ENCODE assay signal across 15 cellular contexts in genomic region chr3:127489357-127489756, GRCh38.
DNase-seq lines count a peak whose midpoint lies in the region; ATAC-seq, FAIRE-seq and TF ChIP-seq lines count a peak whose summit lies in the region.
"Had no signal": no experiment of that assay in that cellular context is flagged by ENCODE, and none has a peak within 500 bp of the region (broad histone marks: within the 10 kb centered on the region; RNA-seq: fewer than 3 reads in every experiment).

No MANE protein-coding gene starts in this region.

- no peak overlapping the region for H2AFZ ChIP-seq in H1 (ENCODE audit: low read length)

- H2AK5ac ChIP-seq in H1 (ENCODE audit: low read depth, low read length), result no peak overlapping the region

- 88% methylated on average over 5 of the region's 5 CpGs; no CpG with 5 or more reads in 1 of the 2 experiments for WGBS in H1 (ENCODE audit: extremely low coverage in 1 of 2, insufficient coverage in 1 of 2, insufficient read length in 1 of 2, insufficient replicate concordance in 2 of 2, low coverage in 1 of 2, low lambda C conversion rate in 2 of 2, missing lambda C conversion rate in 1 of 2), 2 experiments

- H3K36me3 Mint-ChIP-seq in activated CD8-positive, alpha-beta memory T cell treated with anti-CD3 and anti-CD28 coated beads, Interleukin-2, amount 10 ng/mL, durations not matched to agents 7 days and 5 days, result no peaks in the 10 kb centered on the region
- H3K36me3 Mint-ChIP-seq: CD14-positive monocyte; CD8-positive, alpha-beta T cell had no signal

- no peak overlapping the region for H3K4me2 ChIP-seq in H1 (ENCODE audit: insufficient read depth in 1 of 2, low read depth in 2 of 2, low read length in 2 of 2)

- H3K9me3 ChIP-seq in H1 (ENCODE audit: insufficient read depth in 2 of 2, low read depth in 1 of 2, low read length in 1 of 2), result peaks cover 16 to 23% of the 10 kb centered on the region in 2 experiments
- no peaks in the 10 kb centered on the region for H3K9me3 ChIP-seq in upper lobe of right lung

- no peak overlapping the region for H3K4me3 Mint-ChIP-seq in activated CD8-positive, alpha-beta memory T cell treated with anti-CD3 and anti-CD28 coated beads, Interleukin-2, amount 10 ng/mL, durations not matched to agents 7 days and 5 days
- H3K4me3 Mint-ChIP-seq: CD14-positive monocyte; CD8-positive, alpha-beta T cell had no signal

- H3K4me1 ChIP-seq in H1 (replicated peaks in 1 of 4; ENCODE audit: control insufficient read depth in 3 of 4, insufficient read depth in 4 of 4, low read length in 3 of 4), result peaks cover 0 to 4% (median 2%) of the 10 kb centered on the region in 4 experiments; a peak in 2 of 7 replicates
- no peaks in the 10 kb centered on the region for H3K4me1 ChIP-seq in upper lobe of right lung

- POLR2A ChIA-PET in H1 (lab: Charles Lee; ENCODE audit: partially characterized antibody), result no interaction called here

- H3K27me3 ChIP-seq in H1 (replicated peaks in 1 of 4; ENCODE audit: control insufficient read depth in 3 of 4, extremely low read depth in 1 of 4, insufficient read depth in 3 of 4, low read length in 3 of 4) (no peaks in the 10 kb centered on the region), upper lobe of right lung (no peaks in the 10 kb centered on the region)

- no peak overlapping the region for H4K5ac ChIP-seq in H1 (ENCODE audit: insufficient read length, low read depth, low read length)

- no peak overlapping the region for H2BK12ac ChIP-seq in H1 (ENCODE audit: low read depth, low read length)

- no peaks in the 10 kb centered on the region for H3K79me1 ChIP-seq in H1 (ENCODE audit: low read depth, low read length)

- H3K36me3 ChIP-seq in H1 (ENCODE audit: control insufficient read depth in 2 of 4, insufficient read depth in 4 of 4, low read length in 3 of 4), result peaks cover 0 to 4% (median 2%) of the 10 kb centered on the region in 4 experiments; a peak in 2 of 8 replicates
- H3K36me3 ChIP-seq in upper lobe of right lung, result no peaks in the 10 kb centered on the region

- no peak overlapping the region for H2BK5ac ChIP-seq in H1 (ENCODE audit: low read depth, low read length)

- H3K27ac ChIP-seq in H1 (ENCODE audit: low read depth, low read length) (no peak overlapping the region), upper lobe of right lung (no peak overlapping the region)

- H3K56ac ChIP-seq in H1 (replicated peaks; ENCODE audit: insufficient read length, low read depth, low read length), result no peak overlapping the region

- no peak for TF ChIP-seq EP300 in H1 (IDR thresholded peaks at IDR 0.05; ENCODE audit: borderline replicate concordance in 1 of 2, low read depth in 2 of 2, low read length in 2 of 2)

- CTCF ChIA-PET in activated CD8-positive, alpha-beta memory T cell treated with anti-CD3 and anti-CD28 coated beads, Interleukin-2, amount 10 ng/mL, durations not matched to agents 7 days and 5 days (lab: Charles Lee), result no interaction called here
- CTCF ChIA-PET in H1 (lab: Charles Lee; ENCODE audit: partially characterized antibody), result no interaction called here

- H3K9me3 Mint-ChIP-seq in activated CD8-positive, alpha-beta memory T cell treated with anti-CD3 and anti-CD28 coated beads, Interleukin-2, amount 10 ng/mL, durations not matched to agents 7 days and 5 days (ENCODE audit: low read depth), result no peaks in the 10 kb centered on the region
- H3K9me3 Mint-ChIP-seq: CD8-positive, alpha-beta T cell had no signal

- H3K14ac ChIP-seq in H1 (ENCODE audit: insufficient read length), result no peak overlapping the region

- FAIRE-seq in H1 (lab: Jason Lieb, UNC), result no peak
- FAIRE-seq: H54 had no signal

- H2BK15ac ChIP-seq in H1 (ENCODE audit: low read length), result no peak overlapping the region

- H4K91ac ChIP-seq in H1 (replicated peaks; ENCODE audit: insufficient read length, low read length), result no peak overlapping the region

- H3K27ac Mint-ChIP-seq in activated CD8-positive, alpha-beta memory T cell treated with anti-CD3 and anti-CD28 coated beads, Interleukin-2, amount 10 ng/mL, durations not matched to agents 7 days and 5 days, result no peak overlapping the region
- H3K27ac Mint-ChIP-seq: CD14-positive monocyte; CD8-positive, alpha-beta T cell had no signal

- peak; percentile 15 for DNase-seq in activated CD8-positive, alpha-beta memory T cell treated with anti-CD3 and anti-CD28 coated beads, Interleukin-2, amount 10 ng/mL, durations not matched to agents 7 days and 5 days
- DNase-seq in activated CD8-positive, alpha-beta memory T cell treated with anti-CD3 and anti-CD28 coated beads, Interleukin-2, amount 50 U/mL, for 4 hours, result no peak
- DNase-seq in GM03348 (ENCODE audit: low spot score) (peak; percentile 1), H1 (ENCODE audit: low read depth in 1 of 2, low spot score in 2 of 2) (peak in 1 of 2 experiments; percentile 27), upper lobe of right lung (peak; percentile 40), NCI-H82 treated with DMSO at 0.1 percent for 48 hours (lab: John Stamatoyannopoulos, UW; ENCODE audit: unreplicated experiment) (no peak)
- DNase-seq: COR-L47, DND-41, GDM1, IMR-90 had no signal

- no peak for TF ChIP-seq POLR2A in H1 (IDR thresholded peaks at IDR 0.05; ENCODE audit: control extremely low read depth in 1 of 2, low read depth in 2 of 2, low read length in 2 of 2)

- H3K4ac ChIP-seq in H1 (replicated peaks; ENCODE audit: insufficient read length, low read depth, low read length), result no peak overlapping the region

- no peaks in the 10 kb centered on the region for H4K20me1 ChIP-seq in H1 (replicated peaks in 1 of 2; ENCODE audit: control insufficient read depth in 1 of 2, insufficient read depth in 2 of 2, low read length in 2 of 2)

- peaks cover 20% of the 10 kb centered on the region for H3K4me1 Mint-ChIP-seq in activated CD8-positive, alpha-beta memory T cell treated with anti-CD3 and anti-CD28 coated beads, Interleukin-2, amount 10 ng/mL, durations not matched to agents 7 days and 5 days
- H3K4me1 Mint-ChIP-seq: CD14-positive monocyte had no signal

- H3K79me2 ChIP-seq in H1 (ENCODE audit: control insufficient read depth in 1 of 2, insufficient read depth in 2 of 2, low read length in 2 of 2), result no peaks in the 10 kb centered on the region

- no peaks in the 10 kb centered on the region for H3K23me2 ChIP-seq in H1 (ENCODE audit: low read depth, low read length)

- no peak for ATAC-seq in activated CD8-positive, alpha-beta memory T cell treated with anti-CD3 and anti-CD28 coated beads, Interleukin-2, amount 10 ng/mL, durations not matched to agents 7 days and 5 days
- ATAC-seq in upper lobe of right lung, result no peak
- ATAC-seq in HG03342 (IDR thresholded peaks at IDR 0.05; ENCODE audit: unreplicated experiment), result no peak
- ATAC-seq: CD8-positive, alpha-beta T cell; HCT116 had no signal

- H3K9ac ChIP-seq in H1 (replicated peaks in 1 of 4; ENCODE audit: extremely low read depth in 1 of 4, low read depth in 3 of 4, low read length in 3 of 4), result no peak overlapping the region

- TF ChIP-seq CTCF in H1 (IDR thresholded peaks at IDR 0.05; ENCODE audit: control extremely low read depth in 1 of 3, insufficient read depth in 1 of 3, low read depth in 1 of 3, low read length in 3 of 3), result no peak
- no peak for TF ChIP-seq CTCF in upper lobe of right lung (IDR thresholded peaks at IDR 0.05)

- no peak overlapping the region for H2BK20ac ChIP-seq in H1 (ENCODE audit: low read length)

- intact Hi-C loops in upper lobe of right lung (cut with DNase I), result no loop called here

- no peak overlapping the region for H3K23ac ChIP-seq in H1 (ENCODE audit: insufficient read length)

- H3K18ac ChIP-seq in H1 (ENCODE audit: extremely low read depth, low read length), result no peak overlapping the region

- H3K27me3 Mint-ChIP-seq in activated CD8-positive, alpha-beta memory T cell treated with anti-CD3 and anti-CD28 coated beads, Interleukin-2, amount 10 ng/mL, durations not matched to agents 7 days and 5 days, result peaks cover 60% of the 10 kb centered on the region

- TF ChIP-seq RAD21 in H1 (IDR thresholded peaks at IDR 0.05 in 1 of 2, conservative IDR thresholded peaks at IDR 0.05 in 1 of 2; ENCODE audit: low read depth in 2 of 2, low read length in 2 of 2), result no peak

- no peak overlapping the region for H2BK120ac ChIP-seq in H1 (replicated peaks; ENCODE audit: low read depth, low read length)

- peak overlapping the region; percentile 4; the same call in 1 of the 2 replicates for H4K8ac ChIP-seq in H1 (ENCODE audit: extremely low read depth, insufficient read depth, low read length)

- H3K4me3 ChIP-seq in H1 (ENCODE audit: extremely low read depth in 1 of 4, insufficient read depth in 2 of 4, low read depth in 3 of 4, low read length in 4 of 4) (no peak overlapping the region), upper lobe of right lung (no peak overlapping the region)

TF ChIP-seq in H1, 55 proteins besides CTCF, POLR2A, EP300 and RAD21 (continues in another document):
- no peak for TF ChIP-seq BRCA1 (IDR thresholded peaks at IDR 0.05; ENCODE audit: low read depth, low read length)
- no peak for TF ChIP-seq CBX8 (IDR thresholded peaks at IDR 0.05; ENCODE audit: borderline replicate concordance, low read depth, low read length)
- TF ChIP-seq BCL11A (IDR thresholded peaks at IDR 0.05; ENCODE audit: low read depth in 2 of 2, low read length in 2 of 2), result no peak
- no peak for TF ChIP-seq SIX5 (IDR thresholded peaks at IDR 0.05; ENCODE audit: low read depth, low read length)
- no peak for TF ChIP-seq TAF1 (IDR thresholded peaks at IDR 0.05; ENCODE audit: low read depth, low read length)
- no peak for TF ChIP-seq CREB1 (IDR thresholded peaks at IDR 0.05)
- TF ChIP-seq NANOG (IDR thresholded peaks at IDR 0.05; ENCODE audit: insufficient read depth, low read depth, low read length, poor library complexity, severe bottlenecking), result no peak
- TF ChIP-seq CHD1 (IDR thresholded peaks at IDR 0.05; ENCODE audit: low read depth, low read length), result no peak
- TF ChIP-seq BACH1 (IDR thresholded peaks at IDR 0.05; ENCODE audit: low read length), result no peak
- no peak for TF ChIP-seq TAF7 (optimal IDR thresholded peaks at IDR 0.05; ENCODE audit: borderline replicate concordance, low read depth, low read length)
- TF ChIP-seq ASH2L (IDR thresholded peaks at IDR 0.05; ENCODE audit: low read length), result no peak
- TF ChIP-seq SIN3A (conservative IDR thresholded peaks at IDR 0.05 in 1 of 2, IDR thresholded peaks at IDR 0.05 in 1 of 2; ENCODE audit: low read depth in 1 of 2, low read length in 2 of 2), result no peak
- TF ChIP-seq ZNF274 (IDR thresholded peaks at IDR 0.05; ENCODE audit: borderline replicate concordance, extremely low read depth, low read length), result no peak
- TF ChIP-seq MAX (IDR thresholded peaks at IDR 0.05), result no peak
- no peak for TF ChIP-seq FOSL1 (IDR thresholded peaks at IDR 0.05; ENCODE audit: insufficient read depth, low read depth, low read length)

Comparison
In these comparisons a context has a peak if more than half of its experiments do, and no peak if none do; other contexts are left out.
1. DNase-seq: peak in activated CD8-positive, alpha-beta memory T cell treated with anti-CD3 and anti-CD28 coated beads, Interleukin-2, amount 10 ng/mL, durations not matched to agents 7 days and 5 days (single experiment), GM03348 (single experiment) and upper lobe of right lung (single experiment); none in activated CD8-positive, alpha-beta memory T cell treated with anti-CD3 and anti-CD28 coated beads, Interleukin-2, amount 50 U/mL, for 4 hours (single experiment) and NCI-H82 treated with DMSO at 0.1 percent for 48 hours (single experiment).